In genomic region chr9:137407590-137408300, GRCh38 we compare ENCODE assay signal across 10 cellular contexts. TPM values are rescaled to one million over a fixed set of nuclear protein-coding genes. Genes with fewer than 3 reads are reported as not detected.
DNase-seq lines count a peak whose midpoint lies in the region; ATAC-seq and TF ChIP-seq lines count a peak whose summit lies in the region.
"Had no signal": no experiment of that assay in that cellular context is flagged by ENCODE, and none has a peak within 500 bp of the region (broad histone marks: within the 10 kb centered on the region; RNA-seq: fewer than 3 reads in every experiment).

No MANE protein-coding gene starts in this region.

- H3K27ac ChIP-seq in iPS-20b (ENCODE audit: low read length) (no peak overlapping the region), subcutaneous abdominal adipose tissue (ENCODE audit: low read depth, low read length) (peak overlapping the region; percentile 23)

- peaks cover 19% of the 10 kb centered on the region for H3K4me1 Mint-ChIP-seq in HFFc6 (ENCODE audit: low read depth)

- H3K36me3 Mint-ChIP-seq in HFFc6 (ENCODE audit: low read depth): peaks cover under 1% of the 10 kb centered on the region

- no peak overlapping the region for H3K9ac ChIP-seq in iPS-20b (ENCODE audit: low read depth, low read length)
- H3K9ac ChIP-seq in subcutaneous abdominal adipose tissue (ENCODE audit: low read length in 5 of 5): peak overlapping the region in 4 of 5 donors; percentile 20 to 75 (median 42)

- H3K9me3 Mint-ChIP-seq in HFFc6: no peaks in the 10 kb centered on the region
- H3K9me3 Mint-ChIP-seq: activated naive CD4-positive, alpha-beta T cell treated with anti-CD3 and anti-CD28 coated beads, Interleukin-2, amount 50 U/mL, for 24 hours had no signal

- H3K36me3 ChIP-seq in iPS-20b (ENCODE audit: insufficient read depth, low read depth, low read length) (no peaks in the 10 kb centered on the region), subcutaneous abdominal adipose tissue (ENCODE audit: control insufficient read depth in 5 of 5, insufficient read depth in 5 of 5, low read length in 5 of 5) (no peaks in the 10 kb centered on the region)

- no peak for DNase-seq in HFFc6
- DNase-seq in cerebellar cortex (ENCODE audit: low spot score): peak; percentile 22
- DNase-seq in central memory CD4-positive, alpha-beta T cell: no peak
- DNase-seq in midbrain (lab: John Stamatoyannopoulos, UW): no peak
- no peak for DNase-seq in A172 (ENCODE audit: low spot score)
- DNase-seq: NCI-H2081 treated with DMSO at 0.1 percent for 48 hours had no signal

- H3K4me3 ChIP-seq in iPS-20b (ENCODE audit: low read length): peak overlapping the region; percentile 60; the same call in 1 of the 2 replicates
- H3K4me3 ChIP-seq in subcutaneous abdominal adipose tissue (ENCODE audit: low read depth in 1 of 5, low read length in 5 of 5): peak overlapping the region in 4 of 5 donors; percentile 47 to 64 (median 54)

- H3K9me3 ChIP-seq in iPS-20b (ENCODE audit: insufficient read depth, low read depth, low read length) (no peaks in the 10 kb centered on the region), subcutaneous abdominal adipose tissue (ENCODE audit: control insufficient read depth in 5 of 5, low read length in 5 of 5) (no peaks in the 10 kb centered on the region)

- peaks cover 7% of the 10 kb centered on the region for H3K27me3 Mint-ChIP-seq in HFFc6 (ENCODE audit: insufficient read depth)
- H3K27me3 Mint-ChIP-seq: activated naive CD4-positive, alpha-beta T cell treated with anti-CD3 and anti-CD28 coated beads, Interleukin-2, amount 50 U/mL, for 24 hours had no signal

- H3K27ac Mint-ChIP-seq in HFFc6: no peak overlapping the region
- H3K27ac Mint-ChIP-seq: activated naive CD4-positive, alpha-beta T cell treated with anti-CD3 and anti-CD28 coated beads, Interleukin-2, amount 50 U/mL, for 24 hours had no signal

- H3K4me1 ChIP-seq in iPS-20b (ENCODE audit: insufficient read depth, low read length) (no peaks in the 10 kb centered on the region), subcutaneous abdominal adipose tissue (ENCODE audit: control insufficient read depth in 5 of 5, insufficient read depth in 5 of 5, low read length in 5 of 5) (peaks cover 0 to 41% (median 29%) of the 10 kb centered on the region in 5 donors)

- TF ChIP-seq CTCF in HFFc6 (IDR thresholded peaks at IDR 0.05): no peak

- peaks cover 11% of the 10 kb centered on the region; the same call in 1 of the 2 replicates for H3K27me3 ChIP-seq in iPS-20b (ENCODE audit: insufficient read depth, low read length)
- H3K27me3 ChIP-seq in subcutaneous abdominal adipose tissue (ENCODE audit: control insufficient read depth in 5 of 5, insufficient read depth in 4 of 5, low read length in 5 of 5): no peaks in the 10 kb centered on the region

- no peak for ATAC-seq in GM19328 (IDR thresholded peaks at IDR 0.05; ENCODE audit: unreplicated experiment)

- peak overlapping the region; percentile 43 for H3K4me3 Mint-ChIP-seq in HFFc6
- H3K4me3 Mint-ChIP-seq: activated naive CD4-positive, alpha-beta T cell treated with anti-CD3 and anti-CD28 coated beads, Interleukin-2, amount 50 U/mL, for 24 hours had no signal

RNA-seq across cellular contexts. Expression of gene EXD3, which starts 15.2 kb away (rescaled TPM):
- total RNA-seq in HFFc6 (2021; fragmentation: NEBNext Ultra II Directional; extraction: Animal tissue kit (Norgen Biotek cat#: 25700)): 10 to 100 TPM in 1 of 6 experiments, 1 to 10 TPM in 5; 6.4 to 10.6 (median 8.7) TPM
- 3.4 and 9.9 TPM in 2 replicates for total RNA-seq in A172 (2014; rRNA removed; shearing (Covaris generic))

RNA-seq across cellular contexts. Expression of gene NOXA1, which starts 15.4 kb away (rescaled TPM):
- total RNA-seq in HFFc6 (2021; fragmentation: NEBNext Ultra II Directional; extraction: Animal tissue kit (Norgen Biotek cat#: 25700)): under 1 TPM in 5 of 6 experiments, not detected in 1; 0.09 to 0.36 (median 0.20) TPM
- 1.7 and 3.3 TPM in 2 replicates for total RNA-seq in A172 (2014; rRNA removed; shearing (Covaris generic))

RNA-seq across cellular contexts. Expression of gene ENTPD8, which starts 33.4 kb away (rescaled TPM):
- total RNA-seq in HFFc6 (2021; fragmentation: NEBNext Ultra II Directional; extraction: Animal tissue kit (Norgen Biotek cat#: 25700)): not detected
- 0.83 and 0.98 TPM in 2 replicates for total RNA-seq in A172 (2014; rRNA removed; shearing (Covaris generic))

RNA-seq across cellular contexts. Expression of gene NSMF, which starts 51.4 kb away (rescaled TPM):
- 10 to 100 TPM; 24.3 to 29.9 (median 26.4) TPM for total RNA-seq in HFFc6 (2021; fragmentation: NEBNext Ultra II Directional; extraction: Animal tissue kit (Norgen Biotek cat#: 25700))
- total RNA-seq in A172 (2014; rRNA removed; shearing (Covaris generic)): 45.1 and 46.4 TPM in 2 replicates
